ENCODE assay signal across 9 cellular contexts in genomic region chrX:10106801-10107200, GRCh38. TPM values are rescaled to one million over a fixed set of nuclear protein-coding genes. Genes with fewer than 3 reads are reported as not detected.
DNase-seq lines count a peak whose midpoint lies in the region; ATAC-seq, FAIRE-seq and TF ChIP-seq lines count a peak whose summit lies in the region.
"Had no signal": no experiment of that assay in that cellular context is flagged by ENCODE, and none has a peak within 500 bp of the region (broad histone marks: within the 10 kb centered on the region; RNA-seq: fewer than 3 reads in every experiment).

No MANE protein-coding gene starts in this region.

- TF ChIP-seq CTCF in activated CD8-positive, alpha-beta T cell treated with anti-CD3 and anti-CD28 coated beads for 36 hours (IDR thresholded peaks at IDR 0.05), result no peak
- TF ChIP-seq CTCF in Calu3 (IDR thresholded peaks at IDR 0.05; ENCODE audit: unreplicated experiment), result no peak

- no TSS peak for BruUV-seq in Calu3 (replicated peaks; lab: Mats Ljungman, UMichigan)

- H3K4me1 ChIP-seq in small intestine (ENCODE audit: control insufficient read depth in 2 of 2, insufficient read depth in 1 of 2, low read depth in 1 of 2, low read length in 1 of 2), result no peaks in the 10 kb centered on the region

- H3K4me3 ChIP-seq in small intestine (ENCODE audit: low read depth in 1 of 2, low read length in 2 of 2), result no peak overlapping the region

- 59 to 86% (median 70%) methylated on average over 10 of the region's 10 CpGs for WGBS in small intestine, 3 donors

- H3K27ac Mint-ChIP-seq in activated CD8-positive, alpha-beta T cell treated with anti-CD3 and anti-CD28 coated beads for 36 hours, result peak overlapping the region; percentile 92
- no peak overlapping the region for H3K27ac Mint-ChIP-seq in Calu3 (ENCODE audit: unreplicated experiment)

- no peaks in the 10 kb centered on the region for H3K9me3 ChIP-seq in small intestine (ENCODE audit: control insufficient read depth, low read depth)

- H3K27me3 ChIP-seq in small intestine (ENCODE audit: control insufficient read depth in 2 of 2, insufficient read depth in 2 of 2, low read length in 2 of 2), result no peaks in the 10 kb centered on the region

- peaks cover 63% of the 10 kb centered on the region for H3K4me1 Mint-ChIP-seq in activated CD8-positive, alpha-beta T cell treated with anti-CD3 and anti-CD28 coated beads for 36 hours (ENCODE audit: low read depth)
- H3K4me1 Mint-ChIP-seq in Calu3 (ENCODE audit: low read depth, unreplicated experiment), result no peaks in the 10 kb centered on the region

- H3K36me3 Mint-ChIP-seq in activated CD8-positive, alpha-beta T cell treated with anti-CD3 and anti-CD28 coated beads for 36 hours (ENCODE audit: low read depth), result peaks cover 42% of the 10 kb centered on the region
- peaks cover 3% of the 10 kb centered on the region for H3K36me3 Mint-ChIP-seq in Calu3 (ENCODE audit: insufficient read depth, unreplicated experiment)

- peak; percentile 78 for DNase-seq in activated CD8-positive, alpha-beta T cell treated with anti-CD3 and anti-CD28 coated beads for 36 hours
- peak; percentile 25 for DNase-seq in small intestine
- DNase-seq in NCI-H2107 (lab: John Stamatoyannopoulos, UW), result no peak
- no peak for DNase-seq in Calu3
- DNase-seq in Ammon's horn (ENCODE audit: low spot score), result no peak
- DNase-seq in GDM1 (lab: John Stamatoyannopoulos, UW), result no peak

- H3K27ac ChIP-seq in small intestine (ENCODE audit: low read depth in 1 of 2, low read length in 1 of 2), result peak overlapping the region; percentile 39 to 89
- H3K27ac ChIP-seq: HL-60 had no signal

- H3K36me3 ChIP-seq in small intestine (ENCODE audit: control insufficient read depth in 2 of 2, insufficient read depth in 2 of 2, low read length in 2 of 2), result no peaks in the 10 kb centered on the region

- intact Hi-C loops in activated CD8-positive, alpha-beta T cell treated with anti-CD3 and anti-CD28 coated beads for 36 hours (cut with micrococcal nuclease), result no loop called here
- intact Hi-C loops in Calu3 (cut with micrococcal nuclease; ENCODE audit: unreplicated experiment), result no loop called here

- ATAC-seq in GM18870 (IDR thresholded peaks at IDR 0.05; ENCODE audit: unreplicated experiment), result peak; percentile 58
- peak; percentile 48 for ATAC-seq in HG03060 (IDR thresholded peaks at IDR 0.05; ENCODE audit: low read depth, unreplicated experiment)
- peak; percentile 29 for ATAC-seq in activated CD8-positive, alpha-beta T cell treated with anti-CD3 and anti-CD28 coated beads for 36 hours

- H3K27me3 Mint-ChIP-seq in activated CD8-positive, alpha-beta T cell treated with anti-CD3 and anti-CD28 coated beads for 36 hours, result no peaks in the 10 kb centered on the region
- no peaks in the 10 kb centered on the region for H3K27me3 Mint-ChIP-seq in Calu3 (ENCODE audit: unreplicated experiment)

- H3K4me3 Mint-ChIP-seq in activated CD8-positive, alpha-beta T cell treated with anti-CD3 and anti-CD28 coated beads for 36 hours, result peak overlapping the region; percentile 20
- no peak overlapping the region for H3K4me3 Mint-ChIP-seq in Calu3 (ENCODE audit: low read depth, unreplicated experiment)

- CTCF ChIA-PET in activated CD8-positive, alpha-beta T cell treated with anti-CD3 and anti-CD28 coated beads for 36 hours (lab: Charles Lee), result interaction anchor here (1.2 kb wide), 1 partner anchor 9 kb away, joined by 3 read pairs; no protein-coding TSS in a partner anchor
- CTCF ChIA-PET in Calu3 (lab: Charles Lee), result no interaction called here

- no peaks in the 10 kb centered on the region for H3K9me3 Mint-ChIP-seq in activated CD8-positive, alpha-beta T cell treated with anti-CD3 and anti-CD28 coated beads for 36 hours
- H3K9me3 Mint-ChIP-seq in Calu3 (ENCODE audit: low read depth, unreplicated experiment), result no peaks in the 10 kb centered on the region

- no peak for FAIRE-seq in small intestine (lab: Jason Lieb, UNC)

- POLR2A ChIA-PET in activated CD8-positive, alpha-beta T cell treated with anti-CD3 and anti-CD28 coated beads for 36 hours (lab: Charles Lee), result interaction anchor here (1.1 to 1.2 kb wide), 2 partner anchors 8 to 9 kb away, joined by 3 to 4 read pairs; no protein-coding TSS in a partner anchor

RNA-seq across cellular contexts. Expression of gene CLCN4, which starts 50.0 kb away (rescaled TPM):
- total RNA-seq in activated CD8-positive, alpha-beta T cell treated with anti-CD3 and anti-CD28 coated beads for 36 hours, result not detected
- under 1 TPM in 2 of 3 donors, not detected in 1; under 0.01 to 0.70 TPM for polyA plus RNA-seq in small intestine
- 9.9 and 13.3 TPM in 2 replicates for total RNA-seq in Calu3 (2022)

Comparison
In these comparisons a context has a peak if more than half of its experiments do, and no peak if none do; other contexts are left out.
1. DNase-seq: peak in activated CD8-positive, alpha-beta T cell treated with anti-CD3 and anti-CD28 coated beads for 36 hours (single experiment) and small intestine (single experiment); none in NCI-H2107 (single experiment), Calu3 (single experiment), Ammon's horn (single experiment) and GDM1 (single experiment).
2. RNA of gene CLCN4, which starts 50.0 kb away (total RNA-seq): 9.9 to 13.3 TPM in Calu3; not detected in activated CD8-positive, alpha-beta T cell treated with anti-CD3 and anti-CD28 coated beads for 36 hours; every median in the first group is over 10 times any median in the second.
3. Peak in every context shown above with its lines, with median percentiles within 50 percentile points of each other: ATAC-seq.